ENCODE assay signal across 21 cellular contexts in genomic region chr15:98738689-98739411, GRCh38.
DNase-seq lines count a peak whose midpoint lies in the region; ATAC-seq, FAIRE-seq and TF ChIP-seq lines count a peak whose summit lies in the region.
"Had no signal": no experiment of that assay in that cellular context is flagged by ENCODE, and none has a peak within 500 bp of the region (broad histone marks: within the 10 kb centered on the region; RNA-seq: fewer than 3 reads in every experiment).

No MANE protein-coding gene starts in this region.

- ATAC-seq in left colon, result no peak
- ATAC-seq: Panc1 had no signal

- no peaks in the 10 kb centered on the region for H3K36me3 Mint-ChIP-seq in activated CD4-positive, alpha-beta T cell treated with anti-CD3 and anti-CD28 coated beads, Interleukin-2, amount 10 ng/mL, durations not matched to agents 7 days and 5 days (ENCODE audit: low read depth)
- H3K36me3 Mint-ChIP-seq in immature natural killer cell (no peaks in the 10 kb centered on the region), progenitor cell of endocrine pancreas (ENCODE audit: insufficient read depth) (no peaks in the 10 kb centered on the region)
- H3K36me3 Mint-ChIP-seq: activated naive CD8-positive, alpha-beta T cell treated with anti-CD3 and anti-CD28 coated beads, Interleukin-2, amount 10 ng/mL, durations not matched to agents 7 days and 5 days had no signal

- H3K4me1 Mint-ChIP-seq in activated CD4-positive, alpha-beta T cell treated with anti-CD3 and anti-CD28 coated beads, Interleukin-2, amount 10 ng/mL, durations not matched to agents 7 days and 5 days, result peaks cover 54% of the 10 kb centered on the region
- peaks cover 51 to 80% of the 10 kb centered on the region in 2 donors for H3K4me1 Mint-ChIP-seq in immature natural killer cell
- peaks cover 59% of the 10 kb centered on the region for H3K4me1 Mint-ChIP-seq in progenitor cell of endocrine pancreas (ENCODE audit: low read depth)

- TF ChIP-seq CTCF in progenitor cell of endocrine pancreas (IDR thresholded peaks at IDR 0.05; ENCODE audit: unreplicated experiment), result no peak

- CTCF ChIA-PET in activated CD4-positive, alpha-beta T cell treated with anti-CD3 and anti-CD28 coated beads, Interleukin-2, amount 10 ng/mL, durations not matched to agents 7 days and 5 days (lab: Charles Lee), result no interaction called here

- no peaks in the 10 kb centered on the region for H3K27me3 Mint-ChIP-seq in activated CD4-positive, alpha-beta T cell treated with anti-CD3 and anti-CD28 coated beads, Interleukin-2, amount 10 ng/mL, durations not matched to agents 7 days and 5 days
- H3K27me3 Mint-ChIP-seq in immature natural killer cell (ENCODE audit: low read depth in 3 of 3) (no peaks in the 10 kb centered on the region), progenitor cell of endocrine pancreas (no peaks in the 10 kb centered on the region)
- H3K27me3 Mint-ChIP-seq: activated naive CD8-positive, alpha-beta T cell treated with anti-CD3 and anti-CD28 coated beads, Interleukin-2, amount 10 ng/mL, durations not matched to agents 7 days and 5 days had no signal

- intact Hi-C loops in left colon (cut with DNase I, micrococcal nuclease), result no loop called here

- H3K4me3 Mint-ChIP-seq in activated CD4-positive, alpha-beta T cell treated with anti-CD3 and anti-CD28 coated beads, Interleukin-2, amount 10 ng/mL, durations not matched to agents 7 days and 5 days, result no peak overlapping the region
- peak overlapping the region in 2 of 5 donors; percentile 1 to 39 for H3K4me3 Mint-ChIP-seq in immature natural killer cell
- no peak overlapping the region for H3K4me3 Mint-ChIP-seq in progenitor cell of endocrine pancreas (ENCODE audit: low read depth)
- H3K4me3 Mint-ChIP-seq: activated naive CD8-positive, alpha-beta T cell treated with anti-CD3 and anti-CD28 coated beads, Interleukin-2, amount 10 ng/mL, durations not matched to agents 7 days and 5 days had no signal

- FAIRE-seq in urothelium cell line (lab: Jason Lieb, UNC), result no peak

- H3K9me3 Mint-ChIP-seq in activated CD4-positive, alpha-beta T cell treated with anti-CD3 and anti-CD28 coated beads, Interleukin-2, amount 10 ng/mL, durations not matched to agents 7 days and 5 days, result no peaks in the 10 kb centered on the region
- H3K9me3 Mint-ChIP-seq in immature natural killer cell (no peaks in the 10 kb centered on the region), progenitor cell of endocrine pancreas (ENCODE audit: low read depth) (no peaks in the 10 kb centered on the region)

- no peak for DNase-seq in activated CD4-positive, alpha-beta T cell treated with anti-CD3 and anti-CD28 coated beads, Interleukin-2, amount 10 ng/mL, durations not matched to agents 7 days and 5 days
- DNase-seq in activated CD4-positive, alpha-beta T cell treated with anti-CD3 and anti-CD28 coated beads, Interleukin-2, amount 50 U/mL, for 48 hours, result no peak
- DNase-seq in SKM-1 treated with dmso at 0.1 percent for 144 hours (lab: John Stamatoyannopoulos, UW; ENCODE audit: unreplicated experiment) (peak; percentile 30), immature natural killer cell (no peak), progenitor cell of endocrine pancreas (ENCODE audit: low spot score, unreplicated experiment) (no peak), left colon (no peak), mucosa of gallbladder (ENCODE audit: low spot score) (no peak), urothelium cell line (ENCODE audit: low spot score) (no peak)
- DNase-seq: 8988T; activated CD4-positive, alpha-beta T cell treated with anti-CD3 and anti-CD28 coated beads, Interleukin-2, amount 50 U/mL, for 1 hour; activated naive CD8-positive, alpha-beta T cell treated with anti-CD3 and anti-CD28 coated beads, Interleukin-2, amount 10 ng/mL, durations not matched to agents 7 days and 5 days; activated T-cell treated with anti-CD3 and anti-CD28 coated beads, Interleukin-2, amount 50 U/mL, for 1 hour; C1 segment of cervical spinal cord; DMS53; dorsolateral prefrontal cortex; esophagus squamous epithelium; NCI-H1417 treated with DMSO at 0.1 percent for 48 hours; NCI-H748 treated with DMSO at 0.1 percent for 48 hours; SK-N-SH; stimulated activated CD4-positive, alpha-beta T cell treated with anti-CD3 and anti-CD28 coated beads, Interleukin-4, amount 100 ng/mL, for 1 hour had no signal

- H3K27ac Mint-ChIP-seq in activated CD4-positive, alpha-beta T cell treated with anti-CD3 and anti-CD28 coated beads, Interleukin-2, amount 10 ng/mL, durations not matched to agents 7 days and 5 days, result peak overlapping the region; percentile 34
- H3K27ac Mint-ChIP-seq in immature natural killer cell (peak overlapping the region in 4 of 6 donors; percentile 25 to 60 (median 38)), progenitor cell of endocrine pancreas (peak overlapping the region; percentile 73)
- H3K27ac Mint-ChIP-seq: activated naive CD8-positive, alpha-beta T cell treated with anti-CD3 and anti-CD28 coated beads, Interleukin-2, amount 10 ng/mL, durations not matched to agents 7 days and 5 days had no signal

- POLR2A ChIA-PET in activated CD4-positive, alpha-beta T cell treated with anti-CD3 and anti-CD28 coated beads, Interleukin-2, amount 10 ng/mL, durations not matched to agents 7 days and 5 days (lab: Charles Lee), result no interaction called here
